In the genomic region with DNA sequence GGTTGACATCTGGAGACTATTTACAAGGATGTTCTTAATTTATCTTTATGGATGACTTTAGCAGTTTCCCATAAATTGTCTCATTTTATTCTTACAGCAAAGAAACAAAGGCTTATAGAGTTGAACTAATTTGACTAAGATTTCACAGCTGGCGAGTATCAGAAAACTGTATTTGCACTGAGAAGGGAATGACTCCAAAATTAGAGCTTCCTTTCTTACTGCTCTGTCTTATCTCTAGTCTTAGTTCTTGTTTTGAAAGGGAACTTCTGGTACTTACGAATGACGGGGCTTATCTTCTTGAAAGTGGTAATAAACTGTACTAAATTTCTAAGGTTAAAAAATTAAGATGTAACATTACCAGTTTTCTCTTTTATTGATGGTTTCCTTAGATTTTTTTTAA, we compare ENCODE assay signal across 8 cellular contexts. TPM values are rescaled to one million over a fixed set of nuclear protein-coding genes. Genes with fewer than 3 reads are reported as not detected.
DNase-seq lines count a peak whose midpoint lies in the region; ATAC-seq and TF ChIP-seq lines count a peak whose summit lies in the region.

No MANE protein-coding gene starts in this region.

- H3K27me3 ChIP-seq in GM06990 (replicated peaks; ENCODE audit: control insufficient read depth, insufficient read depth, low read length), result no peaks in the 10 kb centered on the region
- no peaks in the 10 kb centered on the region for H3K27me3 ChIP-seq in cardiac muscle cell
- H3K27me3 ChIP-seq in dorsolateral prefrontal cortex, result no peaks in the 10 kb centered on the region

- TF ChIP-seq CTCF in GM06990 (IDR thresholded peaks at IDR 0.05; ENCODE audit: insufficient read depth, low read length, poor library complexity, severe bottlenecking) (no peak), cardiac muscle cell (IDR thresholded peaks at IDR 0.05; ENCODE audit: low read depth, low read length) (no peak), dorsolateral prefrontal cortex (IDR thresholded peaks at IDR 0.05 in 54 of 56, conservative IDR thresholded peaks at IDR 0.05 in 2 of 56; ENCODE audit: low read depth in 1 of 56, partially characterized antibody in 56 of 56) (no peak)

- peaks cover 41% of the 10 kb centered on the region for H3K4me1 ChIP-seq in cardiac muscle cell (ENCODE audit: low read depth)

- DNase-seq in GM06990 (ENCODE audit: extremely low read depth, insufficient read length), result peak; percentile 39
- peak in 1 of 2 donors; percentile 63 for DNase-seq in cardiac muscle cell (ENCODE audit: low read depth in 1 of 2, low spot score in 1 of 2)
- no peak for DNase-seq in AG20443 (ENCODE audit: low spot score)
- no peak for DNase-seq in dorsolateral prefrontal cortex
- DNase-seq in DMS153 (lab: John Stamatoyannopoulos, UW), result no peak
- no peak for DNase-seq in NCI-H1436 treated with DMSO at 0.1 percent for 48 hours (lab: John Stamatoyannopoulos, UW)

- ATAC-seq in GM21447 (IDR thresholded peaks at IDR 0.05; ENCODE audit: unreplicated experiment), result peak; percentile 73
- ATAC-seq in HG03520 (IDR thresholded peaks at IDR 0.05; ENCODE audit: unreplicated experiment), result peak; percentile 69

- H3K36me3 ChIP-seq in GM06990 (ENCODE audit: control insufficient read depth, insufficient read depth, low read length) (no peaks in the 10 kb centered on the region; the same call in 1 of the 2 replicates), cardiac muscle cell (no peaks in the 10 kb centered on the region)

- H3K4me3 ChIP-seq in GM06990 (replicated peaks; ENCODE audit: low read depth, low read length) (0 out of 2 replicates have a peak overlapping the region, but pooled peaks have one; percentile 6), cardiac muscle cell (no peak overlapping the region), dorsolateral prefrontal cortex (peak overlapping the region in 1 of 59 donors; percentile 3)

- intact Hi-C loops in dorsolateral prefrontal cortex (cut with DNase I), result no loop called here

- H3K9me3 ChIP-seq in cardiac muscle cell (ENCODE audit: low read depth), result no peaks in the 10 kb centered on the region

- H3K27ac ChIP-seq in cardiac muscle cell (peak overlapping the region; percentile 69), dorsolateral prefrontal cortex (peak overlapping the region in 5 of 59 donors; percentile 3 to 32 (median 11))

RNA-seq across cellular contexts. Expression of gene CNST, which starts 13.6 kb away (rescaled TPM):
- total RNA-seq in cardiac muscle cell, result 14.1 and 17.9 TPM in 2 replicates
- 13.1 and 14.9 TPM in 2 replicates for polyA plus RNA-seq in cardiac muscle cell
- total RNA-seq in dorsolateral prefrontal cortex, result 10 to 100 TPM; 23.5 to 69.8 (median 45.5) TPM

RNA-seq across cellular contexts. Expression of gene TFB2M, which starts 13.8 kb away (rescaled TPM):
- total RNA-seq in cardiac muscle cell (5.7 and 7.3 TPM in 2 replicates), dorsolateral prefrontal cortex (10 to 100 TPM in 2 of 120 experiments, 1 to 10 TPM in 118; 3.5 to 11.0 (median 7.7) TPM)
- 9.4 and 12.0 TPM in 2 replicates for polyA plus RNA-seq in cardiac muscle cell
